1 cellular context compared by ENCODE assay signal in the genomic region with DNA sequence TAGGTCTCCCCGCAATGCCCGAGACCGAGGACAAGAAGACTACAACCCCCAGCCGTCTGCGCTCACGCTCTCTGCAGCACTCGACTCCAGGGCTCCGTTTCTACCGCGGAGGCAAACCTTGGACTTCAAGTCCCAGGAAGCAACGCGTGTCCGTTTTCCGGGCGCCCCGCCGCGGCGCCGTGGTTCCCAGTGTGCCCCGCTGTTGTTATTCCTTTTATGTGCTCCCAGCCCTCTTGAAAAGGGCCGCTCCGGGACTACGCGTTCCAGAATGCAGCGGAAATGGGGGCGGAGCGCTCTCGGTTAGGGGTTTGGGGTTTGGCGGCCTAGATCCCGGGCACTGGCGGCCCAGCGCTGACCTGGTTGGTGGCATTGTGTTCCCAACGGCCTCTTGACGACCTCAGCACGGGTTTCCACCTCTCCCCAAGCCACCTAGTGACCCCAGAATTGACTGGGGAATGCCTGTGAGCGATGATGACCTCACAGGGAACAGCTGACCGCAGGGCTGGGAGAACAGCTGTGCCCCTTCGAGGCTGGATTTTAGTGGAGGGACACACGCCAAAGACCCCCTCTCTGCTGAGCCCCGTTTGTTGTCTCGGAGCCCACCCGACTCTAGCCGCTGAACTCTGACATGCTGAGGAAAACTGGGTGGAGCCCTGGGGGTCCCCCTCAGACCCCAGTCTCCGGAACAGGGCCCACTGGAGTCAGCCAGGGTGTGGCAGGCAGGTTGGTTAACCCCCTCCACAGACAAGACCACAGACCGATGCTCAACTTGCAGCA.
TF ChIP-seq lines count a peak whose summit lies in the region.

No MANE protein-coding gene starts in this region.

TF ChIP-seq in K562, 482 proteins besides CTCF, POLR2A, EP300 and RAD21 (continued from another document and continues in another):
- TF ChIP-seq, protein P1, sequence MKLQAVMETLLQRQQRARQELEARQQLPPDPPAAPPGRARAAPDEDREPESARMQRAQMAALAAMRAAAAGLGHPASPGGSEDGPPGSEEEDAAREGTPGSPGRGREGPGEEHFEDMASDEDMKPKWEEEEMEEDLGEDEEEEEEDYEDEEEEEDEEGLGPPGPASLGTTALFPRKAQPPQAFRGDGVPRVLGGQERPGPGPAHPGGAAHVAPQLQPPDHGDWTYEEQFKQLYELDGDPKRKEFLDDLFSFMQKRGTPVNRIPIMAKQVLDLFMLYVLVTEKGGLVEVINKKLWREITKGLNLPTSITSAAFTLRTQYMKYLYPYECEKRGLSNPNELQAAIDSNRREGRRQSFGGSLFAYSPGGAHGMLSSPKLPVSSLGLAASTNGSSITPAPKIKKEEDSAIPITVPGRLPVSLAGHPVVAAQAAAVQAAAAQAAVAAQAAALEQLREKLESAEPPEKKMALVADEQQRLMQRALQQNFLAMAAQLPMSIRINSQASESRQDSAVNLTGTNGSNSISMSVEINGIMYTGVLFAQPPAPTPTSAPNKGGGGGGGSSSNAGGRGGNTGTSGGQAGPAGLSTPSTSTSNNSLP (IDR thresholded peaks at IDR 0.05; ENCODE audit: borderline replicate concordance, low read depth, low read length) = no peak
- no peak for TF ChIP-seq ELF4 (CRISPR knock-in tag; IDR thresholded peaks at IDR 0.05)
- TF ChIP-seq, protein P2, sequence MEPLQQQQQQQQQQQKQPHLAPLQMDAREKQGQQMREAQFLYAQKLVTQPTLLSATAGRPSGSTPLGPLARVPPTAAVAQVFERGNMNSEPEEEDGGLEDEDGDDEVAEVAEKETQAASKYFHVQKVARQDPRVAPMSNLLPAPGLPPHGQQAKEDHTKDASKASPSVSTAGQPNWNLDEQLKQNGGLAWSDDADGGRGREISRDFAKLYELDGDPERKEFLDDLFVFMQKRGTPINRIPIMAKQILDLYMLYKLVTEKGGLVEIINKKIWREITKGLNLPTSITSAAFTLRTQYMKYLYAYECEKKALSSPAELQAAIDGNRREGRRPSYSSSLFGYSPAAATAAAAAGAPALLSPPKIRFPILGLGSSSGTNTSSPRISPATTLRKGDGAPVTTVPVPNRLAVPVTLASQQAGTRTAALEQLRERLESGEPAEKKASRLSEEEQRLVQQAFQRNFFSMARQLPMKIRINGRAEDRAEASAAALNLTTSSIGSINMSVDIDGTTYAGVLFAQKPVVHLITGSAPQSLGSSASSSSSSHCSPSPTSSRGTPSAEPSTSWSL (CRISPR knock-in tag; IDR thresholded peaks at IDR 0.05; ENCODE audit: borderline replicate concordance) = 0 out of 2 replicates have a peak, but pooled peaks have one; percentile 73
- peak; percentile 98 for TF ChIP-seq ZNF197 (CRISPR knock-in tag; IDR thresholded peaks at IDR 0.05; ENCODE audit: low read depth)
- peak; percentile 82 for TF ChIP-seq HDAC2 (IDR thresholded peaks at IDR 0.05)
- peak; percentile 19; the same call in 1 of the 2 replicates for TF ChIP-seq MAFK (IDR thresholded peaks at IDR 0.05; ENCODE audit: low read length)
- TF ChIP-seq CEBPB (tag; IDR thresholded peaks at IDR 0.05) = no peak
- TF ChIP-seq ZBTB8A (IDR thresholded peaks at IDR 0.05; ENCODE audit: partially characterized antibody) = no peak
- TF ChIP-seq PHTF2 (CRISPR knock-in tag; IDR thresholded peaks at IDR 0.05) = no peak
- no peak for TF ChIP-seq STAT5A (IDR thresholded peaks at IDR 0.05; ENCODE audit: borderline replicate concordance, low read length)
- TF ChIP-seq, protein P3, sequence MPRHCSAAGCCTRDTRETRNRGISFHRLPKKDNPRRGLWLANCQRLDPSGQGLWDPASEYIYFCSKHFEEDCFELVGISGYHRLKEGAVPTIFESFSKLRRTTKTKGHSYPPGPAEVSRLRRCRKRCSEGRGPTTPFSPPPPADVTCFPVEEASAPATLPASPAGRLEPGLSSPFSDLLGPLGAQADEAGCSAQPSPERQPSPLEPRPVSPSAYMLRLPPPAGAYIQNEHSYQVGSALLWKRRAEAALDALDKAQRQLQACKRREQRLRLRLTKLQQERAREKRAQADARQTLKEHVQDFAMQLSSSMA (CRISPR knock-in tag; IDR thresholded peaks at IDR 0.05) = no peak
- TF ChIP-seq NUFIP1 (IDR thresholded peaks at IDR 0.05; ENCODE audit: partially characterized antibody) = no peak
- TF ChIP-seq CBFB (CRISPR knock-in tag; IDR thresholded peaks at IDR 0.05) = peak; percentile 97
- TF ChIP-seq, protein P4, sequence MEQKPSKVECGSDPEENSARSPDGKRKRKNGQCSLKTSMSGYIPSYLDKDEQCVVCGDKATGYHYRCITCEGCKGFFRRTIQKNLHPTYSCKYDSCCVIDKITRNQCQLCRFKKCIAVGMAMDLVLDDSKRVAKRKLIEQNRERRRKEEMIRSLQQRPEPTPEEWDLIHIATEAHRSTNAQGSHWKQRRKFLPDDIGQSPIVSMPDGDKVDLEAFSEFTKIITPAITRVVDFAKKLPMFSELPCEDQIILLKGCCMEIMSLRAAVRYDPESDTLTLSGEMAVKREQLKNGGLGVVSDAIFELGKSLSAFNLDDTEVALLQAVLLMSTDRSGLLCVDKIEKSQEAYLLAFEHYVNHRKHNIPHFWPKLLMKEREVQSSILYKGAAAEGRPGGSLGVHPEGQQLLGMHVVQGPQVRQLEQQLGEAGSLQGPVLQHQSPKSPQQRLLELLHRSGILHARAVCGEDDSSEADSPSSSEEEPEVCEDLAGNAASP (IDR thresholded peaks at IDR 0.05) = no peak
- no peak for TF ChIP-seq NEUROD1 (IDR thresholded peaks at IDR 0.05; ENCODE audit: borderline replicate concordance, low read depth, low read length, partially characterized antibody)
- TF ChIP-seq FOXM1 (IDR thresholded peaks at IDR 0.05; ENCODE audit: low read depth) = no peak
- TF ChIP-seq FOXM1 (CRISPR knock-in tag; IDR thresholded peaks at IDR 0.05; ENCODE audit: low read depth) = 0 out of 2 replicates have a peak, but pooled peaks have one; percentile 70
- TF ChIP-seq, protein P5, sequence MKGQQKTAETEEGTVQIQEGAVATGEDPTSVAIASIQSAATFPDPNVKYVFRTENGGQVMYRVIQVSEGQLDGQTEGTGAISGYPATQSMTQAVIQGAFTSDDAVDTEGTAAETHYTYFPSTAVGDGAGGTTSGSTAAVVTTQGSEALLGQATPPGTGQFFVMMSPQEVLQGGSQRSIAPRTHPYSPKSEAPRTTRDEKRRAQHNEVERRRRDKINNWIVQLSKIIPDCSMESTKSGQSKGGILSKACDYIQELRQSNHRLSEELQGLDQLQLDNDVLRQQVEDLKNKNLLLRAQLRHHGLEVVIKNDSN (CRISPR knock-in tag; IDR thresholded peaks at IDR 0.05) = no peak
- TF ChIP-seq PCBP1 (IDR thresholded peaks at IDR 0.05; ENCODE audit: low read depth, low read length, poor library complexity, severe bottlenecking) = no peak
- TF ChIP-seq, protein P6, sequence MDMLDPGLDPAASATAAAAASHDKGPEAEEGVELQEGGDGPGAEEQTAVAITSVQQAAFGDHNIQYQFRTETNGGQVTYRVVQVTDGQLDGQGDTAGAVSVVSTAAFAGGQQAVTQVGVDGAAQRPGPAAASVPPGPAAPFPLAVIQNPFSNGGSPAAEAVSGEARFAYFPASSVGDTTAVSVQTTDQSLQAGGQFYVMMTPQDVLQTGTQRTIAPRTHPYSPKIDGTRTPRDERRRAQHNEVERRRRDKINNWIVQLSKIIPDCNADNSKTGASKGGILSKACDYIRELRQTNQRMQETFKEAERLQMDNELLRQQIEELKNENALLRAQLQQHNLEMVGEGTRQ (CRISPR knock-in tag; IDR thresholded peaks at IDR 0.05) = peak; percentile 27; the same call in 1 of the 2 replicates
- TF ChIP-seq ZFP1 (CRISPR knock-in tag; IDR thresholded peaks at IDR 0.05) = no peak
- peak; percentile 73; the same call in 1 of the 2 replicates for TF ChIP-seq JUN (IDR thresholded peaks at IDR 0.05; ENCODE audit: borderline replicate concordance, low read depth, low read length)
- no peak for TF ChIP-seq JUN (CRISPR knock-in tag; IDR thresholded peaks at IDR 0.05; ENCODE audit: borderline replicate concordance)
- TF ChIP-seq SMARCE1 (IDR thresholded peaks at IDR 0.05) = no peak; the same call in none of the 2 replicates
- TF ChIP-seq, protein P7, sequence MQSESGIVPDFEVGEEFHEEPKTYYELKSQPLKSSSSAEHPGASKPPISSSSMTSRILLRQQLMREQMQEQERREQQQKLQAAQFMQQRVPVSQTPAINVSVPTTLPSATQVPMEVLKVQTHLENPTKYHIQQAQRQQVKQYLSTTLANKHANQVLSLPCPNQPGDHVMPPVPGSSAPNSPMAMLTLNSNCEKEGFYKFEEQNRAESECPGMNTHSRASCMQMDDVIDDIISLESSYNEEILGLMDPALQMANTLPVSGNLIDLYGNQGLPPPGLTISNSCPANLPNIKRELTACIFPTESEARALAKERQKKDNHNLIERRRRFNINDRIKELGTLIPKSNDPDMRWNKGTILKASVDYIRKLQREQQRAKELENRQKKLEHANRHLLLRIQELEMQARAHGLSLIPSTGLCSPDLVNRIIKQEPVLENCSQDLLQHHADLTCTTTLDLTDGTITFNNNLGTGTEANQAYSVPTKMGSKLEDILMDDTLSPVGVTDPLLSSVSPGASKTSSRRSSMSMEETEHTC (IDR thresholded peaks at IDR 0.05) = peak; percentile 51
- TF ChIP-seq, protein P8, sequence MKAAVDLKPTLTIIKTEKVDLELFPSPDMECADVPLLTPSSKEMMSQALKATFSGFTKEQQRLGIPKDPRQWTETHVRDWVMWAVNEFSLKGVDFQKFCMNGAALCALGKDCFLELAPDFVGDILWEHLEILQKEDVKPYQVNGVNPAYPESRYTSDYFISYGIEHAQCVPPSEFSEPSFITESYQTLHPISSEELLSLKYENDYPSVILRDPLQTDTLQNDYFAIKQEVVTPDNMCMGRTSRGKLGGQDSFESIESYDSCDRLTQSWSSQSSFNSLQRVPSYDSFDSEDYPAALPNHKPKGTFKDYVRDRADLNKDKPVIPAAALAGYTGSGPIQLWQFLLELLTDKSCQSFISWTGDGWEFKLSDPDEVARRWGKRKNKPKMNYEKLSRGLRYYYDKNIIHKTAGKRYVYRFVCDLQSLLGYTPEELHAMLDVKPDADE (conservative IDR thresholded peaks at IDR 0.05; ENCODE audit: control insufficient read depth, low read depth, low read length) = peak; percentile 100
- TF ChIP-seq MTA2 (IDR thresholded peaks at IDR 0.05; ENCODE audit: low read depth) = no peak
- TF ChIP-seq ZFPM2 (CRISPR knock-in tag; IDR thresholded peaks at IDR 0.05) = no peak
- no peak for TF ChIP-seq ZKSCAN3 (CRISPR knock-in tag; IDR thresholded peaks at IDR 0.05)
- no peak for TF ChIP-seq NELFE (IDR thresholded peaks at IDR 0.05; ENCODE audit: insufficient read depth, insufficient read length)
- no peak for TF ChIP-seq MEF2A (IDR thresholded peaks at IDR 0.05; ENCODE audit: control insufficient read depth, low read depth, low read length)
- TF ChIP-seq, protein P9, sequence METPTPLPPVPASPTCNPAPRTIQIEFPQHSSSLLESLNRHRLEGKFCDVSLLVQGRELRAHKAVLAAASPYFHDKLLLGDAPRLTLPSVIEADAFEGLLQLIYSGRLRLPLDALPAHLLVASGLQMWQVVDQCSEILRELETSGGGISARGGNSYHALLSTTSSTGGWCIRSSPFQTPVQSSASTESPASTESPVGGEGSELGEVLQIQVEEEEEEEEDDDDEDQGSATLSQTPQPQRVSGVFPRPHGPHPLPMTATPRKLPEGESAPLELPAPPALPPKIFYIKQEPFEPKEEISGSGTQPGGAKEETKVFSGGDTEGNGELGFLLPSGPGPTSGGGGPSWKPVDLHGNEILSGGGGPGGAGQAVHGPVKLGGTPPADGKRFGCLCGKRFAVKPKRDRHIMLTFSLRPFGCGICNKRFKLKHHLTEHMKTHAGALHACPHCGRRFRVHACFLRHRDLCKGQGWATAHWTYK (CRISPR knock-in tag; IDR thresholded peaks at IDR 0.05) = no peak
- peak; percentile 100 for TF ChIP-seq DACH1 (IDR thresholded peaks at IDR 0.05; ENCODE audit: partially characterized antibody)
- TF ChIP-seq CBX8 (IDR thresholded peaks at IDR 0.05; ENCODE audit: borderline replicate concordance, extremely low read depth, low read depth, low read length, poor library complexity, severe bottlenecking) = no peak
- TF ChIP-seq ZNF79 (CRISPR knock-in tag; IDR thresholded peaks at IDR 0.05; ENCODE audit: low read depth) = no peak
- TF ChIP-seq ZNF444 (CRISPR knock-in tag; IDR thresholded peaks at IDR 0.05) = no peak
- TF ChIP-seq CBX5 (IDR thresholded peaks at IDR 0.05; ENCODE audit: borderline replicate concordance, low read depth) = no peak
- peak; percentile 41 for TF ChIP-seq ZNF589 (CRISPR knock-in tag; IDR thresholded peaks at IDR 0.05; ENCODE audit: low read depth)
- TF ChIP-seq RBM34 (IDR thresholded peaks at IDR 0.05; ENCODE audit: borderline replicate concordance, insufficient read depth, low read length) = no peak
- TF ChIP-seq OTX1 (CRISPR knock-in tag; IDR thresholded peaks at IDR 0.05) = no peak
- no peak for TF ChIP-seq ZNF77 (CRISPR knock-in tag; IDR thresholded peaks at IDR 0.05)
- TF ChIP-seq, protein P10, sequence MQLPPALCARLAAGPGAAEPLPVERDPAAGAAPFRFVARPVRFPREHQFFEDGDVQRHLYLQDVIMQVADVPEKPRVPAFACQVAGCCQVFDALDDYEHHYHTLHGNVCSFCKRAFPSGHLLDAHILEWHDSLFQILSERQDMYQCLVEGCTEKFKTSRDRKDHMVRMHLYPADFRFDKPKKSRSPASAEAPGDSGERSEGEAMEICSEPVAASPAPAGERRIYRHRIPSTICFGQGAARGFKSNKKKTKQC (CRISPR knock-in tag; IDR thresholded peaks at IDR 0.05) = peak; percentile 47; the same call in 1 of the 2 replicates
- no peak for TF ChIP-seq KLF16 (IDR thresholded peaks at IDR 0.05)
- TF ChIP-seq ZNF586 (CRISPR knock-in tag; conservative IDR thresholded peaks at IDR 0.05) = no peak
- TF ChIP-seq HMGN3 (IDR thresholded peaks at IDR 0.05; ENCODE audit: borderline replicate concordance, extremely low read depth, insufficient read length, low read depth, low read length) = peak; percentile 88
- no peak for TF ChIP-seq SIRT6 (IDR thresholded peaks at IDR 0.05; ENCODE audit: low read depth, low read length)
- TF ChIP-seq NFIX (CRISPR knock-in tag; IDR thresholded peaks at IDR 0.05; ENCODE audit: low read depth) = no peak
- no peak for TF ChIP-seq IFI16 (CRISPR knock-in tag; IDR thresholded peaks at IDR 0.05)
- TF ChIP-seq U2AF1 (optimal IDR thresholded peaks at IDR 0.05; ENCODE audit: low read depth, low read length) = no peak
- TF ChIP-seq, protein P11, sequence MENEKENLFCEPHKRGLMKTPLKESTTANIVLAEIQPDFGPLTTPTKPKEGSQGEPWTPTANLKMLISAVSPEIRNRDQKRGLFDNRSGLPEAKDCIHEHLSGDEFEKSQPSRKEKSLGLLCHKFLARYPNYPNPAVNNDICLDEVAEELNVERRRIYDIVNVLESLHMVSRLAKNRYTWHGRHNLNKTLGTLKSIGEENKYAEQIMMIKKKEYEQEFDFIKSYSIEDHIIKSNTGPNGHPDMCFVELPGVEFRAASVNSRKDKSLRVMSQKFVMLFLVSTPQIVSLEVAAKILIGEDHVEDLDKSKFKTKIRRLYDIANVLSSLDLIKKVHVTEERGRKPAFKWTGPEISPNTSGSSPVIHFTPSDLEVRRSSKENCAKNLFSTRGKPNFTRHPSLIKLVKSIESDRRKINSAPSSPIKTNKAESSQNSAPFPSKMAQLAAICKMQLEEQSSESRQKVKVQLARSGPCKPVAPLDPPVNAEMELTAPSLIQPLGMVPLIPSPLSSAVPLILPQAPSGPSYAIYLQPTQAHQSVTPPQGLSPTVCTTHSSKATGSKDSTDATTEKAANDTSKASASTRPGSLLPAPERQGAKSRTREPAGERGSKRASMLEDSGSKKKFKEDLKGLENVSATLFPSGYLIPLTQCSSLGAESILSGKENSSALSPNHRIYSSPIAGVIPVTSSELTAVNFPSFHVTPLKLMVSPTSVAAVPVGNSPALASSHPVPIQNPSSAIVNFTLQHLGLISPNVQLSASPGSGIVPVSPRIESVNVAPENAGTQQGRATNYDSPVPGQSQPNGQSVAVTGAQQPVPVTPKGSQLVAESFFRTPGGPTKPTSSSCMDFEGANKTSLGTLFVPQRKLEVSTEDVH (IDR thresholded peaks at IDR 0.05; ENCODE audit: low read depth, partially characterized antibody) = peak; percentile 21
- no peak for TF ChIP-seq ZNF785 (CRISPR knock-in tag; IDR thresholded peaks at IDR 0.05)
- no peak for TF ChIP-seq MCM5 (IDR thresholded peaks at IDR 0.05; ENCODE audit: low read depth)
- TF ChIP-seq ZC3H11A (IDR thresholded peaks at IDR 0.05; ENCODE audit: low read depth, low read length) = no peak
